In the genomic region with DNA sequence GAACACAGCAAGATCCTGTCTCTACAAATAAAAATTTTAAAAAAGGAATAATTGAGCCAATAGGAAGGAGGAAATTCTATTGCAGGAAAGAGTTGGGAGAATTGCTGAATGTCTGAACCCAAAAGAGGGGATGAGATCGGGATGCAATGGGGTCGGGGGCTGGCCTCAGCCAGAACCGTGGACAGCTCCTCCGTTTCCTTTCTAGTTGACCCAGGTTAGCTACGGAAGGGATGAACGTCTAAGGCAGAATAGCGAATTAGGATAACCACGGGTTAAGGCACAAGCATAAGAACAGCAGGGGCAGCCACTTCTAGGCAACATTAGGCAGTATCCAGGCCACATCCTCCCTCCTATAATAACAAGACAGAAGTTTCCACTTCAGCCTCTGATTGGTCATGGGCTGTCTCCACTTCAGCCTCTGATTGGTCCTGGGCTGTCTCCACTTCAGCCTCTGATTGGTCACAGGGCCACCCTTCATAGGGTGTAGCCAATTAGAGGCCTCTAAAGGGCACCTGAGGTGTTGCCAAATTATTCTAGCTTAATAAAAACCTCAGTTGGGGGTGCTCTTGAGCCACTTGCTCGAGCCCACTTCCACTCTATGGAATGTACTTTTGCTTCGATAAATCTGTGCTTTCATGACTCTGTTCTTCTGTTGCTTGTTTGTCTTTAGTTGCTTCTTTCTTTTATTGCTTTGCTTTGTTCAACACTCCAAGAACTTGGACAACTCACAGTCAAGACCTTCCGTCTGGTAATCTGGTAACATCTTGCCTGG, we compare ENCODE assay signal across 10 cellular contexts. TPM values are rescaled to one million over a fixed set of nuclear protein-coding genes. Genes with fewer than 3 reads are reported as not detected.
A peak's percentile ranks its signal among the peaks of the same experiment; 100 is the strongest.
DNase-seq lines count a peak whose midpoint lies in the region; ATAC-seq, FAIRE-seq and TF ChIP-seq lines count a peak whose summit lies in the region.
"Had no signal": no experiment of that assay in that cellular context is flagged by ENCODE, and none has a peak within 500 bp of the region (broad histone marks: within the 10 kb centered on the region; RNA-seq: fewer than 3 reads in every experiment).

No MANE protein-coding gene starts in this region.

- no peaks in the 10 kb centered on the region for H3K4me1 ChIP-seq in RWPE2 (ENCODE audit: insufficient read depth, poor library complexity, severe bottlenecking)
- no peaks in the 10 kb centered on the region for H3K4me1 ChIP-seq in small intestine (ENCODE audit: control insufficient read depth in 2 of 2, insufficient read depth in 1 of 2, low read depth in 1 of 2, low read length in 1 of 2)

- peak; percentile 12 for DNase-seq in activated CD8-positive, alpha-beta memory T cell treated with anti-CD3 and anti-CD28 coated beads, Interleukin-2, amount 50 U/mL, for 1 hour (ENCODE audit: extremely low read depth)
- DNase-seq in activated CD8-positive, alpha-beta memory T cell treated with anti-CD3 and anti-CD28 coated beads for 24 hours = no peak
- DNase-seq in RWPE2 (ENCODE audit: low spot score) (no peak), small intestine (peak; percentile 39)
- peak in 1 of 2 donors; percentile 28 for DNase-seq in central memory CD8-positive, alpha-beta T cell (ENCODE audit: low spot score in 2 of 2)
- DNase-seq: NCI-H1930 had no signal

- H3K4me3 Mint-ChIP-seq in central memory CD8-positive, alpha-beta T cell = no peak overlapping the region

- 40 to 46% (median 40%) methylated on average over 11 of the region's 11 CpGs for WGBS in small intestine, 3 donors

- H3K27ac ChIP-seq in RWPE2 (ENCODE audit: poor library complexity, severe bottlenecking) (no peak overlapping the region), small intestine (ENCODE audit: low read depth in 1 of 2, low read length in 1 of 2) (no peak overlapping the region)
- H3K27ac ChIP-seq: VCaP had no signal

- TF ChIP-seq CTCF in RWPE2 (IDR thresholded peaks at IDR 0.05; ENCODE audit: poor library complexity, severe bottlenecking) = no peak

- no peak overlapping the region for H3K4me3 ChIP-seq in RWPE2 (ENCODE audit: severe bottlenecking)
- no peak overlapping the region for H3K4me3 ChIP-seq in small intestine (ENCODE audit: low read depth in 1 of 2, low read length in 2 of 2)

- H3K36me3 ChIP-seq in RWPE2 (ENCODE audit: low read depth) = no peaks in the 10 kb centered on the region
- H3K36me3 ChIP-seq in small intestine (ENCODE audit: control insufficient read depth in 2 of 2, insufficient read depth in 2 of 2, low read length in 2 of 2) = no peaks in the 10 kb centered on the region

- H3K4me1 Mint-ChIP-seq in central memory CD8-positive, alpha-beta T cell = peaks cover 5% of the 10 kb centered on the region

- H3K27ac Mint-ChIP-seq in central memory CD8-positive, alpha-beta T cell (ENCODE audit: low read depth) = no peak overlapping the region

- H3K36me3 Mint-ChIP-seq in central memory CD8-positive, alpha-beta T cell (ENCODE audit: insufficient read depth) = no peaks in the 10 kb centered on the region

- ATAC-seq in RWPE2 (ENCODE audit: low read depth) (peak; percentile 46; the same call in 1 of the 3 replicates), HG03520 (IDR thresholded peaks at IDR 0.05; ENCODE audit: unreplicated experiment) (no peak), GM19467 (IDR thresholded peaks at IDR 0.05; ENCODE audit: unreplicated experiment) (no peak), HG02970 (IDR thresholded peaks at IDR 0.05; ENCODE audit: low FRiP score, unreplicated experiment) (no peak)
- peak; percentile 97 for ATAC-seq in central memory CD8-positive, alpha-beta T cell (replicated peaks; ENCODE audit: extremely low read depth, poor library complexity, severe bottlenecking)

- no peaks in the 10 kb centered on the region for H3K9me3 Mint-ChIP-seq in central memory CD8-positive, alpha-beta T cell

- no peak for FAIRE-seq in small intestine (lab: Jason Lieb, UNC)

- peaks cover 4% of the 10 kb centered on the region for H3K9me3 ChIP-seq in RWPE2 (ENCODE audit: severe bottlenecking)
- no peaks in the 10 kb centered on the region for H3K9me3 ChIP-seq in small intestine (ENCODE audit: control insufficient read depth, low read depth)

- H3K27me3 ChIP-seq in RWPE2 (ENCODE audit: insufficient read depth, poor library complexity, severe bottlenecking) (peaks cover 3% of the 10 kb centered on the region), small intestine (ENCODE audit: control insufficient read depth in 2 of 2, insufficient read depth in 2 of 2, low read length in 2 of 2) (no peaks in the 10 kb centered on the region)

- no peaks in the 10 kb centered on the region for H3K27me3 Mint-ChIP-seq in central memory CD8-positive, alpha-beta T cell

RNA-seq across cellular contexts. Expression of a gene that starts 24.9 kb away (rescaled TPM):
- 100 to 1,000 TPM; 135 to 238 (median 152) TPM for polyA plus RNA-seq in small intestine

Comparison
In these comparisons a context has a peak if more than half of its experiments do, and no peak if none do; other contexts are left out.
1. DNase-seq: peak in activated CD8-positive, alpha-beta memory T cell treated with anti-CD3 and anti-CD28 coated beads, Interleukin-2, amount 50 U/mL, for 1 hour (single experiment) and small intestine (single experiment); none in activated CD8-positive, alpha-beta memory T cell treated with anti-CD3 and anti-CD28 coated beads for 24 hours (single experiment) and RWPE2 (single experiment).
2. ATAC-seq: peak in RWPE2 (single experiment) and central memory CD8-positive, alpha-beta T cell (single experiment); none in HG03520 (single experiment), GM19467 (single experiment) and HG02970 (single experiment).